Comparison of ENCODE assay signal across 1 cellular context in the genomic region with DNA sequence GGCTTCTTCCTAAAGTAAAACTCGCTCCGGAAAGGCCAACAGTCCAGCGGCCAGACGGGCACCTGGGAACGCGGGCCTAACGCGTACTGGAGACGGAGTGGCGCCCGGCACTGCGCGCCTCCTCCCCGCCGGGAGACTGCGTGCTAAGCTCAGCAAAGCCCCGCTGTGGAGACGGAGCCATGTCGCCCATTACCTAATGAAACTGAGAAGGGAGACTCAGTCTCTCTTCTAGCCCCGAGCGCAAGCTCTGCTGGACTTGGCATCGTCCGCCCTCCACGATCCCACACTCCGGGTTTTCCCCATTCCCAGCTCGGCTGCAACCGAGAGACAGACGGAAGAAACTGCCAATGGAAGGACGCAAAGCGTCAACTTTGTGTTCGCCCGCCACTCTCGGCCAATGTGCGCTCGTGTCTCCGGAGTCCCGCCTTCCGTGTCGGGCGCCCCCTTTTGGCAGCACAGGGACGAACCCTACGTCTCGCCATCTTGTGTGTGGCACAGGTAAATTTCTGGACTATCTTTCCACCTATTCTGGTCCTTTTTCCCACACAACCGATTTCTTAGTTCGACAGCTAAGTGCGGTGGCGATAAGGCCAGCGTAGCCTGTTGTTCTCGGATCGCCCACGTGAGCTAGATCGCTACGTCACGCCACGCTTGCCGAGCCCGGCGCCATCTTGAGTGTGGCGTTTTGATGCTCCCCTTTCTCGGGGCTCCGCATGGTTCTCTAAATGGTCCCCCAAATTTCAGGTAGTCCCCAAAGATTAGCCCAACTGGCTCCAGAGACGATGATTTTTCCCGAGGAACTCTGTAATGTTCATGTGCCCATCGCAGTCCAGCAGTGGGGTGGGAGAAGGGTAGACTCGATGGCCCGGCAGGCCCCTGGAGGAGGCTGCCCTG.
TF ChIP-seq lines count a peak whose summit lies in the region.

No MANE protein-coding gene starts in this region.

TF ChIP-seq in K562, 482 proteins besides CTCF, POLR2A, EP300 and RAD21 (continued from another document and continues in another):
- TF ChIP-seq, protein P1, sequence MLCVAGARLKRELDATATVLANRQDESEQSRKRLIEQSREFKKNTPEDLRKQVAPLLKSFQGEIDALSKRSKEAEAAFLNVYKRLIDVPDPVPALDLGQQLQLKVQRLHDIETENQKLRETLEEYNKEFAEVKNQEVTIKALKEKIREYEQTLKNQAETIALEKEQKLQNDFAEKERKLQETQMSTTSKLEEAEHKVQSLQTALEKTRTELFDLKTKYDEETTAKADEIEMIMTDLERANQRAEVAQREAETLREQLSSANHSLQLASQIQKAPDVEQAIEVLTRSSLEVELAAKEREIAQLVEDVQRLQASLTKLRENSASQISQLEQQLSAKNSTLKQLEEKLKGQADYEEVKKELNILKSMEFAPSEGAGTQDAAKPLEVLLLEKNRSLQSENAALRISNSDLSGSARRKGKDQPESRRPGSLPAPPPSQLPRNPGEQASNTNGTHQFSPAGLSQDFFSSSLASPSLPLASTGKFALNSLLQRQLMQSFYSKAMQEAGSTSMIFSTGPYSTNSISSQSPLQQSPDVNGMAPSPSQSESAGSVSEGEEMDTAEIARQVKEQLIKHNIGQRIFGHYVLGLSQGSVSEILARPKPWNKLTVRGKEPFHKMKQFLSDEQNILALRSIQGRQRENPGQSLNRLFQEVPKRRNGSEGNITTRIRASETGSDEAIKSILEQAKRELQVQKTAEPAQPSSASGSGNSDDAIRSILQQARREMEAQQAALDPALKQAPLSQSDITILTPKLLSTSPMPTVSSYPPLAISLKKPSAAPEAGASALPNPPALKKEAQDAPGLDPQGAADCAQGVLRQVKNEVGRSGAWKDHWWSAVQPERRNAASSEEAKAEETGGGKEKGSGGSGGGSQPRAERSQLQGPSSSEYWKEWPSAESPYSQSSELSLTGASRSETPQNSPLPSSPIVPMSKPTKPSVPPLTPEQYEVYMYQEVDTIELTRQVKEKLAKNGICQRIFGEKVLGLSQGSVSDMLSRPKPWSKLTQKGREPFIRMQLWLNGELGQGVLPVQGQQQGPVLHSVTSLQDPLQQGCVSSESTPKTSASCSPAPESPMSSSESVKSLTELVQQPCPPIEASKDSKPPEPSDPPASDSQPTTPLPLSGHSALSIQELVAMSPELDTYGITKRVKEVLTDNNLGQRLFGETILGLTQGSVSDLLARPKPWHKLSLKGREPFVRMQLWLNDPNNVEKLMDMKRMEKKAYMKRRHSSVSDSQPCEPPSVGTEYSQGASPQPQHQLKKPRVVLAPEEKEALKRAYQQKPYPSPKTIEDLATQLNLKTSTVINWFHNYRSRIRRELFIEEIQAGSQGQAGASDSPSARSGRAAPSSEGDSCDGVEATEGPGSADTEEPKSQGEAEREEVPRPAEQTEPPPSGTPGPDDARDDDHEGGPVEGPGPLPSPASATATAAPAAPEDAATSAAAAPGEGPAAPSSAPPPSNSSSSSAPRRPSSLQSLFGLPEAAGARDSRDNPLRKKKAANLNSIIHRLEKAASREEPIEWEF (CRISPR knock-in tag; IDR thresholded peaks at IDR 0.05): 0 out of 2 replicates have a peak, but pooled peaks have one; percentile 2
- no peak for TF ChIP-seq ZNF232 (CRISPR knock-in tag; IDR thresholded peaks at IDR 0.05)
- TF ChIP-seq TFAM (CRISPR knock-in tag; conservative IDR thresholded peaks at IDR 0.05): no peak
- TF ChIP-seq ZNF766 (CRISPR knock-in tag; conservative IDR thresholded peaks at IDR 0.05): peak; percentile 72; the same call in 1 of the 2 replicates
- TF ChIP-seq ZNF699 (CRISPR knock-in tag; IDR thresholded peaks at IDR 0.05; ENCODE audit: insufficient replicate concordance): no peak
- TF ChIP-seq BDP1 (IDR thresholded peaks at IDR 0.05; ENCODE audit: insufficient read depth, insufficient read length): no peak
- TF ChIP-seq SNRNP70 (optimal IDR thresholded peaks at IDR 0.05; ENCODE audit: low read depth, low read length): no peak
- no peak for TF ChIP-seq ZNF140 (CRISPR knock-in tag; IDR thresholded peaks at IDR 0.05)
- TF ChIP-seq NELFE (IDR thresholded peaks at IDR 0.05; ENCODE audit: insufficient read depth, insufficient read length): no peak
- TF ChIP-seq CHCHD3 (CRISPR knock-in tag; IDR thresholded peaks at IDR 0.05): no peak
- TF ChIP-seq, protein P2, sequence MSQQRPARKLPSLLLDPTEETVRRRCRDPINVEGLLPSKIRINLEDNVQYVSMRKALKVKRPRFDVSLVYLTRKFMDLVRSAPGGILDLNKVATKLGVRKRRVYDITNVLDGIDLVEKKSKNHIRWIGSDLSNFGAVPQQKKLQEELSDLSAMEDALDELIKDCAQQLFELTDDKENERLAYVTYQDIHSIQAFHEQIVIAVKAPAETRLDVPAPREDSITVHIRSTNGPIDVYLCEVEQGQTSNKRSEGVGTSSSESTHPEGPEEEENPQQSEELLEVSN (IDR thresholded peaks at IDR 0.05; ENCODE audit: borderline replicate concordance in 1 of 2, extremely low read depth in 1 of 2, insufficient read depth in 1 of 2, insufficient read length in 1 of 2, low read depth in 1 of 2, low read length in 1 of 2, poor library complexity in 1 of 2, severe bottlenecking in 1 of 2): peak; percentile 80 to 81
- TF ChIP-seq GABPB2 (CRISPR knock-in tag; conservative IDR thresholded peaks at IDR 0.05): no peak
- no peak for TF ChIP-seq TRIM24 (IDR thresholded peaks at IDR 0.05)
- TF ChIP-seq GATAD2A (IDR thresholded peaks at IDR 0.05): no peak
- peak; percentile 62; the same call in 1 of the 2 replicates for TF ChIP-seq CREB1 (IDR thresholded peaks at IDR 0.05)
- peak; percentile 74 for TF ChIP-seq CREB1 (CRISPR knock-in tag; IDR thresholded peaks at IDR 0.05)
- no peak for TF ChIP-seq BMI1 (IDR thresholded peaks at IDR 0.05; ENCODE audit: low read length)
- TF ChIP-seq TAF9B (IDR thresholded peaks at IDR 0.05; ENCODE audit: partially characterized antibody): peak; percentile 100
- TF ChIP-seq ZNF23 (CRISPR knock-in tag; IDR thresholded peaks at IDR 0.05): no peak
- no peak for TF ChIP-seq HOXB6 (CRISPR knock-in tag; IDR thresholded peaks at IDR 0.05; ENCODE audit: borderline replicate concordance)
- no peak for TF ChIP-seq ZNF77 (CRISPR knock-in tag; IDR thresholded peaks at IDR 0.05)
- TF ChIP-seq TEAD2 (tag; IDR thresholded peaks at IDR 0.05): no peak
- TF ChIP-seq CAMTA2 (CRISPR knock-in tag; conservative IDR thresholded peaks at IDR 0.05): no peak
- no peak for TF ChIP-seq NCOA6 (IDR thresholded peaks at IDR 0.05)
- no peak for TF ChIP-seq ZFP30 (CRISPR knock-in tag; IDR thresholded peaks at IDR 0.05; ENCODE audit: borderline replicate concordance)
- no peak for TF ChIP-seq PHB (CRISPR knock-in tag; IDR thresholded peaks at IDR 0.05)
- TF ChIP-seq, protein P3, sequence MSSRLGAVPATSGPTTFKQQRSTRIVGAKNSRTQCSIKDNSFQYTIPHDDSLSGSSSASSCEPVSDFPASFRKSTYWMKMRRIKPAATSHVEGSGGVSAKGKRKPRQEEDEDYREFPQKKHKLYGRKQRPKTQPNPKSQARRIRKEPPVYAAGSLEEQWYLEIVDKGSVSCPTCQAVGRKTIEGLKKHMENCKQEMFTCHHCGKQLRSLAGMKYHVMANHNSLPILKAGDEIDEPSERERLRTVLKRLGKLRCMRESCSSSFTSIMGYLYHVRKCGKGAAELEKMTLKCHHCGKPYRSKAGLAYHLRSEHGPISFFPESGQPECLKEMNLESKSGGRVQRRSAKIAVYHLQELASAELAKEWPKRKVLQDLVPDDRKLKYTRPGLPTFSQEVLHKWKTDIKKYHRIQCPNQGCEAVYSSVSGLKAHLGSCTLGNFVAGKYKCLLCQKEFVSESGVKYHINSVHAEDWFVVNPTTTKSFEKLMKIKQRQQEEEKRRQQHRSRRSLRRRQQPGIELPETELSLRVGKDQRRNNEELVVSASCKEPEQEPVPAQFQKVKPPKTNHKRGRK (tag; IDR thresholded peaks at IDR 0.05): no peak
- no peak for TF ChIP-seq KDM4B (IDR thresholded peaks at IDR 0.05; ENCODE audit: borderline replicate concordance in 2 of 2, low read depth in 1 of 2)
- TF ChIP-seq, protein P4, sequence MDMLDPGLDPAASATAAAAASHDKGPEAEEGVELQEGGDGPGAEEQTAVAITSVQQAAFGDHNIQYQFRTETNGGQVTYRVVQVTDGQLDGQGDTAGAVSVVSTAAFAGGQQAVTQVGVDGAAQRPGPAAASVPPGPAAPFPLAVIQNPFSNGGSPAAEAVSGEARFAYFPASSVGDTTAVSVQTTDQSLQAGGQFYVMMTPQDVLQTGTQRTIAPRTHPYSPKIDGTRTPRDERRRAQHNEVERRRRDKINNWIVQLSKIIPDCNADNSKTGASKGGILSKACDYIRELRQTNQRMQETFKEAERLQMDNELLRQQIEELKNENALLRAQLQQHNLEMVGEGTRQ (CRISPR knock-in tag; IDR thresholded peaks at IDR 0.05): peak; percentile 43; the same call in 1 of the 2 replicates
- TF ChIP-seq ZNF589 (CRISPR knock-in tag; IDR thresholded peaks at IDR 0.05; ENCODE audit: low read depth): no peak
- TF ChIP-seq, protein P5, sequence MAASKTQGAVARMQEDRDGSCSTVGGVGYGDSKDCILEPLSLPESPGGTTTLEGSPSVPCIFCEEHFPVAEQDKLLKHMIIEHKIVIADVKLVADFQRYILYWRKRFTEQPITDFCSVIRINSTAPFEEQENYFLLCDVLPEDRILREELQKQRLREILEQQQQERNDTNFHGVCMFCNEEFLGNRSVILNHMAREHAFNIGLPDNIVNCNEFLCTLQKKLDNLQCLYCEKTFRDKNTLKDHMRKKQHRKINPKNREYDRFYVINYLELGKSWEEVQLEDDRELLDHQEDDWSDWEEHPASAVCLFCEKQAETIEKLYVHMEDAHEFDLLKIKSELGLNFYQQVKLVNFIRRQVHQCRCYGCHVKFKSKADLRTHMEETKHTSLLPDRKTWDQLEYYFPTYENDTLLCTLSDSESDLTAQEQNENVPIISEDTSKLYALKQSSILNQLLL (CRISPR knock-in tag; IDR thresholded peaks at IDR 0.05; ENCODE audit: borderline replicate concordance): no peak
- TF ChIP-seq, protein P6, sequence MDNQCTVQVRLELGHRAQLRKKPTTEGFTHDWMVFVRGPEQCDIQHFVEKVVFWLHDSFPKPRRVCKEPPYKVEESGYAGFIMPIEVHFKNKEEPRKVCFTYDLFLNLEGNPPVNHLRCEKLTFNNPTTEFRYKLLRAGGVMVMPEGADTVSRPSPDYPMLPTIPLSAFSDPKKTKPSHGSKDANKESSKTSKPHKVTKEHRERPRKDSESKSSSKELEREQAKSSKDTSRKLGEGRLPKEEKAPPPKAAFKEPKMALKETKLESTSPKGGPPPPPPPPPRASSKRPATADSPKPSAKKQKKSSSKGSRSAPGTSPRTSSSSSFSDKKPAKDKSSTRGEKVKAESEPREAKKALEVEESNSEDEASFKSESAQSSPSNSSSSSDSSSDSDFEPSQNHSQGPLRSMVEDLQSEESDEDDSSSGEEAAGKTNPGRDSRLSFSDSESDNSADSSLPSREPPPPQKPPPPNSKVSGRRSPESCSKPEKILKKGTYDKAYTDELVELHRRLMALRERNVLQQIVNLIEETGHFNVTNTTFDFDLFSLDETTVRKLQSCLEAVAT (IDR thresholded peaks at IDR 0.05): 0 out of 4 replicates have a peak, but pooled peaks have one; percentile 15 to 38
- TF ChIP-seq MCM3 (IDR thresholded peaks at IDR 0.05): no peak
- TF ChIP-seq FOXJ2 (tag; IDR thresholded peaks at IDR 0.05): no peak
- TF ChIP-seq, protein P7, sequence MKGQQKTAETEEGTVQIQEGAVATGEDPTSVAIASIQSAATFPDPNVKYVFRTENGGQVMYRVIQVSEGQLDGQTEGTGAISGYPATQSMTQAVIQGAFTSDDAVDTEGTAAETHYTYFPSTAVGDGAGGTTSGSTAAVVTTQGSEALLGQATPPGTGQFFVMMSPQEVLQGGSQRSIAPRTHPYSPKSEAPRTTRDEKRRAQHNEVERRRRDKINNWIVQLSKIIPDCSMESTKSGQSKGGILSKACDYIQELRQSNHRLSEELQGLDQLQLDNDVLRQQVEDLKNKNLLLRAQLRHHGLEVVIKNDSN (CRISPR knock-in tag; IDR thresholded peaks at IDR 0.05): peak; percentile 68
- no peak for TF ChIP-seq ZKSCAN1 (IDR thresholded peaks at IDR 0.05; ENCODE audit: low read depth, low read length)
- TF ChIP-seq, protein P8, sequence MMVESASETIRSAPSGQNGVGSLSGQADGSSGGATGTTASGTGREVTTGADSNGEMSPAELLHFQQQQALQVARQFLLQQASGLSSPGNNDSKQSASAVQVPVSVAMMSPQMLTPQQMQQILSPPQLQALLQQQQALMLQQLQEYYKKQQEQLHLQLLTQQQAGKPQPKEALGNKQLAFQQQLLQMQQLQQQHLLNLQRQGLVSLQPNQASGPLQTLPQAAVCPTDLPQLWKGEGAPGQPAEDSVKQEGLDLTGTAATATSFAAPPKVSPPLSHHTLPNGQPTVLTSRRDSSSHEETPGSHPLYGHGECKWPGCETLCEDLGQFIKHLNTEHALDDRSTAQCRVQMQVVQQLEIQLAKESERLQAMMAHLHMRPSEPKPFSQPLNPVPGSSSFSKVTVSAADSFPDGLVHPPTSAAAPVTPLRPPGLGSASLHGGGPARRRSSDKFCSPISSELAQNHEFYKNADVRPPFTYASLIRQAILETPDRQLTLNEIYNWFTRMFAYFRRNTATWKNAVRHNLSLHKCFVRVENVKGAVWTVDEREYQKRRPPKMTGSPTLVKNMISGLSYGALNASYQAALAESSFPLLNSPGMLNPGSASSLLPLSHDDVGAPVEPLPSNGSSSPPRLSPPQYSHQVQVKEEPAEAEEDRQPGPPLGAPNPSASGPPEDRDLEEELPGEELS (CRISPR knock-in tag; IDR thresholded peaks at IDR 0.05; ENCODE audit: borderline replicate concordance): no peak
- TF ChIP-seq, protein P9, sequence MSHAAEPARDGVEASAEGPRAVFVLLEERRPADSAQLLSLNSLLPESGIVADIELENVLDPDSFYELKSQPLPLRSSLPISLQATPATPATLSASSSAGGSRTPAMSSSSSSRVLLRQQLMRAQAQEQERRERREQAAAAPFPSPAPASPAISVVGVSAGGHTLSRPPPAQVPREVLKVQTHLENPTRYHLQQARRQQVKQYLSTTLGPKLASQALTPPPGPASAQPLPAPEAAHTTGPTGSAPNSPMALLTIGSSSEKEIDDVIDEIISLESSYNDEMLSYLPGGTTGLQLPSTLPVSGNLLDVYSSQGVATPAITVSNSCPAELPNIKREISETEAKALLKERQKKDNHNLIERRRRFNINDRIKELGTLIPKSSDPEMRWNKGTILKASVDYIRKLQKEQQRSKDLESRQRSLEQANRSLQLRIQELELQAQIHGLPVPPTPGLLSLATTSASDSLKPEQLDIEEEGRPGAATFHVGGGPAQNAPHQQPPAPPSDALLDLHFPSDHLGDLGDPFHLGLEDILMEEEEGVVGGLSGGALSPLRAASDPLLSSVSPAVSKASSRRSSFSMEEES (CRISPR knock-in tag; IDR thresholded peaks at IDR 0.05): no peak
- TF ChIP-seq E2F3 (CRISPR knock-in tag; IDR thresholded peaks at IDR 0.05): no peak
- TF ChIP-seq, protein P10, sequence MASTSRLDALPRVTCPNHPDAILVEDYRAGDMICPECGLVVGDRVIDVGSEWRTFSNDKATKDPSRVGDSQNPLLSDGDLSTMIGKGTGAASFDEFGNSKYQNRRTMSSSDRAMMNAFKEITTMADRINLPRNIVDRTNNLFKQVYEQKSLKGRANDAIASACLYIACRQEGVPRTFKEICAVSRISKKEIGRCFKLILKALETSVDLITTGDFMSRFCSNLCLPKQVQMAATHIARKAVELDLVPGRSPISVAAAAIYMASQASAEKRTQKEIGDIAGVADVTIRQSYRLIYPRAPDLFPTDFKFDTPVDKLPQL (IDR thresholded peaks at IDR 0.05; ENCODE audit: extremely low read depth, insufficient read length): no peak
- TF ChIP-seq ZNF717 (CRISPR knock-in tag; IDR thresholded peaks at IDR 0.05): no peak
- no peak for TF ChIP-seq KDM5B (IDR thresholded peaks at IDR 0.05; ENCODE audit: insufficient replicate concordance, low read depth, low read length)
